In genomic region chrX:46198858-46199257, GRCh38 we compare ENCODE assay signal across 17 cellular contexts.
"Had no signal": no experiment of that assay in that cellular context is flagged by ENCODE, and none has a peak within 500 bp of the region (broad histone marks: within the 10 kb centered on the region; RNA-seq: fewer than 3 reads in every experiment).

No MANE protein-coding gene starts in this region.

- H3K9me3 ChIP-seq: colonic mucosa, left ventricle myocardium inferior, neutrophil, prostate gland had no signal

- ATAC-seq: activated CD8-positive, alpha-beta T cell treated with anti-CD3 and anti-CD28 coated beads, Interleukin-2, amount 10 ng/mL, durations not matched to agents 7 days and 5 days; foreskin keratinocyte; stimulated activated naive CD8-positive, alpha-beta T cell treated with anti-CD3 and anti-CD28 coated beads, Interleukin-15, Interleukin-2, amounts not matched to agents 100 U/mL and 50 U/mL, for 24 hours had no signal

- H3K4me3 ChIP-seq: colonic mucosa, dorsolateral prefrontal cortex, left ventricle myocardium inferior, ovary, prostate gland, right atrium auricular region, upper lobe of left lung had no signal

- H3K27ac ChIP-seq: brain microvascular endothelial cell, colonic mucosa, dorsolateral prefrontal cortex, foreskin keratinocyte, left ventricle myocardium inferior, neutrophil, ovary, prostate gland, right atrium auricular region, upper lobe of left lung had no signal

- H3K36me3 ChIP-seq: brain microvascular endothelial cell, colonic mucosa, left ventricle myocardium inferior, neutrophil, ovary, prostate gland, right atrium auricular region, upper lobe of left lung had no signal

- DNase-seq: activated CD4-positive, alpha-beta T cell treated with anti-CD3 and anti-CD28 coated beads, Interleukin-2, amount 10 ng/mL, durations not matched to agents 7 days and 5 days; activated CD8-positive, alpha-beta T cell treated with anti-CD3 and anti-CD28 coated beads, Interleukin-2, amount 10 ng/mL, durations not matched to agents 7 days and 5 days; activated gamma-delta T cell treated with Interleukin-2 at 50 U/mL for 16 hours; aorta; brain microvascular endothelial cell; colonic mucosa; dorsolateral prefrontal cortex; foreskin keratinocyte; left ventricle myocardium inferior; ovary; stimulated activated CD4-positive, alpha-beta T cell treated with anti-CD3 and anti-CD28 coated beads, Interleukin-4, amount 100 ng/mL, for 24 hours; stimulated activated naive CD8-positive, alpha-beta T cell treated with anti-CD3 and anti-CD28 coated beads, Interleukin-15, Interleukin-2, amounts not matched to agents 100 U/mL and 50 U/mL, for 24 hours; T-helper 2 cell; upper lobe of left lung had no signal

- H3K4me1 ChIP-seq: colonic mucosa, left ventricle myocardium inferior, prostate gland, right atrium auricular region, upper lobe of left lung had no signal
